In genomic region chr13:85406269-85406975, GRCh38 we compare ENCODE assay signal across 16 cellular contexts.
"Had no signal": no experiment of that assay in that cellular context is flagged by ENCODE, and none has a peak within 500 bp of the region (broad histone marks: within the 10 kb centered on the region; RNA-seq: fewer than 3 reads in every experiment).

No MANE protein-coding gene starts in this region.

- H3K4me1 Mint-ChIP-seq: endodermal cell had no signal

- H3K4me3 Mint-ChIP-seq: activated T-helper 1 cell treated with anti-CD3 and anti-CD28 coated beads, Interleukin-12 subunit alpha, Interleukin-12 subunit beta, Interleukin-2, Interleukin-4 antibody, amounts not matched to agents 30 ng/mL and 10 ng/mL and 1 ng/mL, durations not matched to agents 14 hours and 24 hours and 36 hours; endodermal cell; natural killer cell treated with Interleukin-12 subunit alpha and Interleukin-12 subunit beta and Interleukin-15 and Interleukin-18, amount 100 ng/mL, for 72 hours had no signal

- H3K36me3 Mint-ChIP-seq: activated naive CD4-positive, alpha-beta T cell treated with anti-CD3 and anti-CD28 coated beads, Interleukin-2, amount 50 U/mL, for 72 hours; natural killer cell treated with Interleukin-12 subunit alpha and Interleukin-12 subunit beta and Interleukin-15 and Interleukin-18, amount 100 ng/mL, for 72 hours had no signal

- ATAC-seq: activated naive CD4-positive, alpha-beta T cell treated with anti-CD3 and anti-CD28 coated beads, Interleukin-2, amount 50 U/mL, for 72 hours; heart left ventricle; lower lobe of right lung; natural killer cell treated with Interleukin-12 subunit alpha and Interleukin-12 subunit beta and Interleukin-15 and Interleukin-18, amount 100 ng/mL, for 72 hours had no signal

- DNase-seq: activated CD4-positive, alpha-beta T cell treated with anti-CD3 and anti-CD28 coated beads, Interleukin-2, amount 50 U/mL, for 48 hours; activated gamma-delta T cell treated with Interleukin-2 at 50 U/mL for 16 hours; activated T-cell treated with anti-CD3 and anti-CD28 coated beads for 4 hours; adrenal gland; endodermal cell; heart left ventricle; lower lobe of right lung; retina; stimulated activated CD8-positive, alpha-beta memory T cell treated with anti-CD3 and anti-CD28 coated beads, Interleukin-4, amount 100 ng/mL, for 48 hours; stimulated activated naive CD4-positive, alpha-beta T cell treated with Interleukin-2 at 50 U/mL for 16 hours; SW 1271; T-helper 2 cell; transverse colon had no signal

- H3K9me3 Mint-ChIP-seq: activated T-helper 1 cell treated with anti-CD3 and anti-CD28 coated beads, Interleukin-12 subunit alpha, Interleukin-12 subunit beta, Interleukin-2, Interleukin-4 antibody, amounts not matched to agents 30 ng/mL and 10 ng/mL and 1 ng/mL, durations not matched to agents 14 hours and 24 hours and 36 hours; endodermal cell had no signal

- H3K27me3 Mint-ChIP-seq: natural killer cell treated with Interleukin-12 subunit alpha and Interleukin-12 subunit beta and Interleukin-15 and Interleukin-18, amount 100 ng/mL, for 72 hours had no signal

- H3K27ac Mint-ChIP-seq: activated naive CD4-positive, alpha-beta T cell treated with anti-CD3 and anti-CD28 coated beads, Interleukin-2, amount 50 U/mL, for 72 hours; activated T-helper 1 cell treated with anti-CD3 and anti-CD28 coated beads, Interleukin-12 subunit alpha, Interleukin-12 subunit beta, Interleukin-2, Interleukin-4 antibody, amounts not matched to agents 30 ng/mL and 10 ng/mL and 1 ng/mL, durations not matched to agents 14 hours and 24 hours and 36 hours; endodermal cell; natural killer cell treated with Interleukin-12 subunit alpha and Interleukin-12 subunit beta and Interleukin-15 and Interleukin-18, amount 100 ng/mL, for 72 hours had no signal
